26 cellular contexts compared by ENCODE assay signal in genomic region chr19:46994141-46994686, GRCh38.
"Had no signal": no experiment of that assay in that cellular context is flagged by ENCODE, and none has a peak within 500 bp of the region (broad histone marks: within the 10 kb centered on the region; RNA-seq: fewer than 3 reads in every experiment).

No MANE protein-coding gene starts in this region.

- H3K27me3 ChIP-seq: breast epithelium had no signal

- DNase-seq: activated B cell treated with CpG ODN at 0.5 μM for 24 hours; activated CD4-positive, alpha-beta T cell treated with anti-CD3 and anti-CD28 coated beads for 1 hour; activated CD4-positive, alpha-beta T cell treated with anti-CD3 and anti-CD28 coated beads, Interleukin-2, amount 10 ng/mL, durations not matched to agents 24 days and 14 days; activated CD4-positive, alpha-beta T cell treated with anti-CD3 and anti-CD28 coated beads, Interleukin-2, amount 50 U/mL, for 48 hours; activated CD8-positive, alpha-beta memory T cell treated with anti-CD3 and anti-CD28 coated beads, Interleukin-2, amount 10 ng/mL, durations not matched to agents 7 days and 5 days; activated effector memory CD4-positive, alpha-beta T cell treated with Interleukin-2 at 50 U/mL for 16 hours; activated naive CD4-positive, alpha-beta T cell; activated T-cell treated with anti-CD3 and anti-CD28 coated beads, Interleukin-2, amount 50 U/mL, for 24 hours; KG1; NCI-H1048; NCI-H2029; NCI-H2107; NCI-H345; NCI-H510A; NCI-H526 treated with DMSO at 0.1 percent for 48 hours; NCI-H82; OCI-M1; RPMI8226; SHP77 treated with DMSO at 0.1 percent for 48 hours; T-helper 2 cell; T1000 had no signal

- H3K27me3 Mint-ChIP-seq: activated B cell treated with CpG ODN at 0.5 μM for 24 hours; activated CD4-positive, alpha-beta T cell treated with anti-CD3 and anti-CD28 coated beads, Interleukin-2, amount 10 ng/mL, durations not matched to agents 24 days and 14 days; activated CD8-positive, alpha-beta memory T cell treated with anti-CD3 and anti-CD28 coated beads, Interleukin-2, amount 10 ng/mL, durations not matched to agents 7 days and 5 days; activated naive CD4-positive, alpha-beta T cell treated with anti-CD3 and anti-CD28 coated beads, Interleukin-2, amount 50 U/mL, for 24 hours; activated T-cell treated with anti-CD3 and anti-CD28 coated beads, Interleukin-2, amount 50 U/mL, for 24 hours had no signal

- H3K27ac ChIP-seq: breast epithelium had no signal

- H3K9me3 Mint-ChIP-seq: activated B cell treated with CpG ODN at 0.5 μM for 24 hours; activated CD4-positive, alpha-beta T cell treated with anti-CD3 and anti-CD28 coated beads, Interleukin-2, amount 10 ng/mL, durations not matched to agents 24 days and 14 days; activated naive CD4-positive, alpha-beta T cell treated with anti-CD3 and anti-CD28 coated beads, Interleukin-2, amount 50 U/mL, for 24 hours; activated T-cell treated with anti-CD3 and anti-CD28 coated beads, Interleukin-2, amount 50 U/mL, for 24 hours; activated T-helper 1 cell treated with anti-CD3 and anti-CD28 coated beads, Interleukin-12 subunit alpha, Interleukin-12 subunit beta, Interleukin-2, Interleukin-4 antibody, amounts not matched to agents 30 ng/mL and 10 ng/mL and 1 ng/mL, durations not matched to agents 14 hours and 24 hours and 36 hours had no signal

- H3K9me3 ChIP-seq: breast epithelium had no signal

- H3K27ac Mint-ChIP-seq: activated B cell treated with CpG ODN at 0.5 μM for 24 hours; activated CD4-positive, alpha-beta T cell treated with anti-CD3 and anti-CD28 coated beads, Interleukin-2, amount 10 ng/mL, durations not matched to agents 24 days and 14 days; activated CD8-positive, alpha-beta memory T cell treated with anti-CD3 and anti-CD28 coated beads, Interleukin-2, amount 10 ng/mL, durations not matched to agents 7 days and 5 days; activated naive CD4-positive, alpha-beta T cell treated with anti-CD3 and anti-CD28 coated beads, Interleukin-2, amount 50 U/mL, for 24 hours; activated T-cell treated with anti-CD3 and anti-CD28 coated beads, Interleukin-2, amount 50 U/mL, for 24 hours; activated T-helper 1 cell treated with anti-CD3 and anti-CD28 coated beads, Interleukin-12 subunit alpha, Interleukin-12 subunit beta, Interleukin-2, Interleukin-4 antibody, amounts not matched to agents 30 ng/mL and 10 ng/mL and 1 ng/mL, durations not matched to agents 14 hours and 24 hours and 36 hours had no signal

- H3K4me3 ChIP-seq: breast epithelium had no signal

- ATAC-seq: activated CD8-positive, alpha-beta memory T cell treated with anti-CD3 and anti-CD28 coated beads, Interleukin-2, amount 10 ng/mL, durations not matched to agents 7 days and 5 days; Panc1 had no signal

- FAIRE-seq: TTC549 had no signal

- H3K4me3 Mint-ChIP-seq: activated B cell treated with CpG ODN at 0.5 μM for 24 hours; activated CD4-positive, alpha-beta T cell treated with anti-CD3 and anti-CD28 coated beads, Interleukin-2, amount 10 ng/mL, durations not matched to agents 24 days and 14 days; activated CD8-positive, alpha-beta memory T cell treated with anti-CD3 and anti-CD28 coated beads, Interleukin-2, amount 10 ng/mL, durations not matched to agents 7 days and 5 days; activated naive CD4-positive, alpha-beta T cell treated with anti-CD3 and anti-CD28 coated beads, Interleukin-2, amount 50 U/mL, for 24 hours; activated T-cell treated with anti-CD3 and anti-CD28 coated beads, Interleukin-2, amount 50 U/mL, for 24 hours; activated T-helper 1 cell treated with anti-CD3 and anti-CD28 coated beads, Interleukin-12 subunit alpha, Interleukin-12 subunit beta, Interleukin-2, Interleukin-4 antibody, amounts not matched to agents 30 ng/mL and 10 ng/mL and 1 ng/mL, durations not matched to agents 14 hours and 24 hours and 36 hours had no signal
